In the genomic region with DNA sequence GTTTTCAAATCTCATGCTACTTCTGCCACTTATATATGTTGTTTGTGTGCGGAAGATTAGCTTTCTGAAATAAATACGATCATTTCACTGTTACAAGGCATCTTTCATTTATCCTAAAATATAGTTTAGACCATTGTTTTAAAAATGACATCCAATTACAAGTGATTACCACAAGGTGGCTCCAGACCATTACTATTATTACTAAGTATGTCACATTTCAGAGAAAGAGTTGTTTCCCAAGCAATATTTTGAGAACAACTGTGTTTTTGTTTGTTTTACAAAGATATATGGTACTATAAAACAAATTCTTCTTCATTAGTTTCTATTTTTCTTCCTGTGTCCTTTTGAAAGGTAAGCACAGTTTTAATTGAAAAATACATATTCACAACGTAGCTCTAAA, we compare ENCODE assay signal across 8 cellular contexts.
DNase-seq lines count a peak whose midpoint lies in the region; ATAC-seq, FAIRE-seq and TF ChIP-seq lines count a peak whose summit lies in the region.

No MANE protein-coding gene starts in this region.

- H2AFZ ChIP-seq in KMS-11 (ENCODE audit: low read depth) = no peak overlapping the region

- ATAC-seq in HG03097 (IDR thresholded peaks at IDR 0.05; ENCODE audit: low FRiP score, unreplicated experiment) = no peak
- no peak for ATAC-seq in GM18505 (IDR thresholded peaks at IDR 0.05; ENCODE audit: unreplicated experiment)

- no peak overlapping the region for H3K9ac ChIP-seq in KMS-11

- TF ChIP-seq CTCF in KMS-11 (conservative IDR thresholded peaks at IDR 0.05; ENCODE audit: low read depth, low read length) = peak; percentile 90
- peak; percentile 35; the same call in 1 of the 2 replicates for TF ChIP-seq CTCF in WI38 (IDR thresholded peaks at IDR 0.05; ENCODE audit: low read depth, low read length)

- peak; percentile 34 for DNase-seq in NCI-H2171 treated with DMSO at 0.1 percent for 48 hours (lab: John Stamatoyannopoulos, UW)
- DNase-seq in NCI-H2171 (lab: John Stamatoyannopoulos, UW) = no peak
- no peak for DNase-seq in activated naive CD4-positive, alpha-beta T cell treated with Interleukin-2 at 50 U/mL for 16 hours

- H3K4me2 ChIP-seq in KMS-11 = no peak overlapping the region

- H3K36me3 ChIP-seq in KMS-11 (ENCODE audit: insufficient read depth) = no peaks in the 10 kb centered on the region

- H3K4me1 ChIP-seq in KMS-11 (ENCODE audit: low read depth, poor library complexity, severe bottlenecking) = no peaks in the 10 kb centered on the region

- H3K4me3 ChIP-seq in KMS-11 (IDR thresholded peaks at IDR 0.05; ENCODE audit: insufficient read depth, low read depth, low read length) (no peak overlapping the region), WI38 (ENCODE audit: low read depth, low read length) (no peak overlapping the region)

- TF ChIP-seq POLR2A in GM18505 (IDR thresholded peaks at IDR 0.05; ENCODE audit: borderline replicate concordance, extremely low read depth, insufficient read depth, insufficient read length) = no peak

- H3K27me3 ChIP-seq in KMS-11 (ENCODE audit: insufficient read depth, low read depth) = no peaks in the 10 kb centered on the region

- H3K79me2 ChIP-seq in KMS-11 (ENCODE audit: insufficient read depth, low read depth) = no peaks in the 10 kb centered on the region

- H4K20me1 ChIP-seq in KMS-11 (ENCODE audit: insufficient read depth) = no peaks in the 10 kb centered on the region

- no peak overlapping the region for H3K27ac ChIP-seq in KMS-11

- peak; percentile 98 for FAIRE-seq in islet of Langerhans (lab: Jason Lieb, UNC)
